ENCODE assay signal across 1 cellular context in genomic region chr2:55050133-55050994, GRCh38.
TF ChIP-seq lines count a peak whose summit lies in the region.

TSS of gene RTN4 (minus strand) at chr2:55050451. CDS start at chr2:55050300, 151 bp downstream.

TF ChIP-seq in K562, 482 proteins besides CTCF, POLR2A, EP300 and RAD21 (continued from another document and continues in another):
- TF ChIP-seq, protein P1, sequence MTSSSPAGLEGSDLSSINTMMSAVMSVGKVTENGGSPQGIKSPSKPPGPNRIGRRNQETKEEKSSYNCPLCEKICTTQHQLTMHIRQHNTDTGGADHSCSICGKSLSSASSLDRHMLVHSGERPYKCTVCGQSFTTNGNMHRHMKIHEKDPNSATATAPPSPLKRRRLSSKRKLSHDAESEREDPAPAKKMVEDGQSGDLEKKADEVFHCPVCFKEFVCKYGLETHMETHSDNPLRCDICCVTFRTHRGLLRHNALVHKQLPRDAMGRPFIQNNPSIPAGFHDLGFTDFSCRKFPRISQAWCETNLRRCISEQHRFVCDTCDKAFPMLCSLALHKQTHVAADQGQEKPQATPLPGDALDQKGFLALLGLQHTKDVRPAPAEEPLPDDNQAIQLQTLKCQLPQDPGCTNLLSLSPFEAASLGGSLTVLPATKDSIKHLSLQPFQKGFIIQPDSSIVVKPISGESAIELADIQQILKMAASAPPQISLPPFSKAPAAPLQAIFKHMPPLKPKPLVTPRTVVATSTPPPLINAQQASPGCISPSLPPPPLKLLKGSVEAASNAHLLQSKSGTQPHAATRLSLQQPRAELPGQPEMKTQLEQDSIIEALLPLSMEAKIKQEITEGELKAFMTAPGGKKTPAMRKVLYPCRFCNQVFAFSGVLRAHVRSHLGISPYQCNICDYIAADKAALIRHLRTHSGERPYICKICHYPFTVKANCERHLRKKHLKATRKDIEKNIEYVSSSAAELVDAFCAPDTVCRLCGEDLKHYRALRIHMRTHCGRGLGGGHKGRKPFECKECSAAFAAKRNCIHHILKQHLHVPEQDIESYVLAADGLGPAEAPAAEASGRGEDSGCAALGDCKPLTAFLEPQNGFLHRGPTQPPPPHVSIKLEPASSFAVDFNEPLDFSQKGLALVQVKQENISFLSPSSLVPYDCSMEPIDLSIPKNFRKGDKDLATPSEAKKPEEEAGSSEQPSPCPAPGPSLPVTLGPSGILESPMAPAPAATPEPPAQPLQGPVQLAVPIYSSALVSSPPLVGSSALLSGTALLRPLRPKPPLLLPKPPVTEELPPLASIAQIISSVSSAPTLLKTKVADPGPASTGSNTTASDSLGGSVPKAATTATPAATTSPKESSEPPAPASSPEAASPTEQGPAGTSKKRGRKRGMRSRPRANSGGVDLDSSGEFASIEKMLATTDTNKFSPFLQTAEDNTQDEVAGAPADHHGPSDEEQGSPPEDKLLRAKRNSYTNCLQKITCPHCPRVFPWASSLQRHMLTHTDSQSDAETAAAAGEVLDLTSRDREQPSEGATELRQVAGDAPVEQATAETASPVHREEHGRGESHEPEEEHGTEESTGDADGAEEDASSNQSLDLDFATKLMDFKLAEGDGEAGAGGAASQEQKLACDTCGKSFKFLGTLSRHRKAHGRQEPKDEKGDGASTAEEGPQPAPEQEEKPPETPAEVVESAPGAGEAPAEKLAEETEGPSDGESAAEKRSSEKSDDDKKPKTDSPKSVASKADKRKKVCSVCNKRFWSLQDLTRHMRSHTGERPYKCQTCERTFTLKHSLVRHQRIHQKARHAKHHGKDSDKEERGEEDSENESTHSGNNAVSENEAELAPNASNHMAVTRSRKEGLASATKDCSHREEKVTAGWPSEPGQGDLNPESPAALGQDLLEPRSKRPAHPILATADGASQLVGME (CRISPR knock-in tag; IDR thresholded peaks at IDR 0.05) = peak; percentile 70; the same call in 1 of the 2 replicates
- TF ChIP-seq THRAP3 (IDR thresholded peaks at IDR 0.05; ENCODE audit: borderline replicate concordance) (no peak), SIRT6 (IDR thresholded peaks at IDR 0.05; ENCODE audit: low read depth, low read length) (no peak), CREB5 (CRISPR knock-in tag; IDR thresholded peaks at IDR 0.05) (no peak), SMARCA4 (IDR thresholded peaks at IDR 0.05) (no peak), PHF20 (IDR thresholded peaks at IDR 0.05; ENCODE audit: partially characterized antibody) (no peak), ZNF398 (CRISPR knock-in tag; IDR thresholded peaks at IDR 0.05) (no peak), ATF6 (CRISPR knock-in tag; IDR thresholded peaks at IDR 0.05) (0 out of 2 replicates have a peak, but pooled peaks have one; percentile 66), FOSL1 (tag; conservative IDR thresholded peaks at IDR 0.05) (peak; percentile 84), ZNF395 (CRISPR knock-in tag; IDR thresholded peaks at IDR 0.05) (no peak), BRF1 (IDR thresholded peaks at IDR 0.05; ENCODE audit: borderline replicate concordance, extremely low read depth, insufficient read length) (no peak), CBX2 (IDR thresholded peaks at IDR 0.05; ENCODE audit: insufficient read depth, low read length, poor library complexity, severe bottlenecking) (no peak), ZNF780A (CRISPR knock-in tag; IDR thresholded peaks at IDR 0.05) (no peak), TEAD2 (tag; IDR thresholded peaks at IDR 0.05) (no peak), NCOA2 (IDR thresholded peaks at IDR 0.05; ENCODE audit: partially characterized antibody in 2 of 2) (no peak), MAFG (tag; conservative IDR thresholded peaks at IDR 0.05) (no peak), MIER1 (IDR thresholded peaks at IDR 0.05; ENCODE audit: low read depth) (no peak), SFPQ (IDR thresholded peaks at IDR 0.05; ENCODE audit: low read depth, low read length) (no peak), ZNF143 (CRISPR knock-in tag; IDR thresholded peaks at IDR 0.05) (0 out of 2 replicates have a peak, but pooled peaks have one; percentile 54), NR2C2 (CRISPR knock-in tag; IDR thresholded peaks at IDR 0.05) (0 out of 2 replicates have a peak, but pooled peaks have one; percentile 9), NR2C2 (tag; IDR thresholded peaks at IDR 0.05) (no peak), ZNF41 (CRISPR knock-in tag; conservative IDR thresholded peaks at IDR 0.05) (no peak), GABPA (tag; conservative IDR thresholded peaks at IDR 0.05; ENCODE audit: low read depth) (peak; percentile 83), TARDBP (IDR thresholded peaks at IDR 0.05) (no peak), NRF1 (conservative IDR thresholded peaks at IDR 0.05 in 1 of 2, IDR thresholded peaks at IDR 0.05 in 1 of 2) (peak; percentile 78 to 83), L3MBTL2 (IDR thresholded peaks at IDR 0.05) (peak; percentile 44; the same call in 1 of the 2 replicates), ZNF384 (IDR thresholded peaks at IDR 0.05; ENCODE audit: low read depth, low read length) (no peak), ZBTB26 (CRISPR knock-in tag; IDR thresholded peaks at IDR 0.05) (no peak)
- TF ChIP-seq, protein P2, sequence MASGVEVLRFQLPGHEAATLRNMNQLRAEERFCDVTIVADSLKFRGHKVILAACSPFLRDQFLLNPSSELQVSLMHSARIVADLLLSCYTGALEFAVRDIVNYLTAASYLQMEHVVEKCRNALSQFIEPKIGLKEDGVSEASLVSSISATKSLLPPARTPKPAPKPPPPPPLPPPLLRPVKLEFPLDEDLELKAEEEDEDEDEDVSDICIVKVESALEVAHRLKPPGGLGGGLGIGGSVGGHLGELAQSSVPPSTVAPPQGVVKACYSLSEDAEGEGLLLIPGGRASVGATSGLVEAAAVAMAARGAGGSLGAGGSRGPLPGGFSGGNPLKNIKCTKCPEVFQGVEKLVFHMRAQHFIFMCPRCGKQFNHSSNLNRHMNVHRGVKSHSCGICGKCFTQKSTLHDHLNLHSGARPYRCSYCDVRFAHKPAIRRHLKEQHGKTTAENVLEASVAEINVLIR (CRISPR knock-in tag; IDR thresholded peaks at IDR 0.05) = no peak
- TF ChIP-seq, protein P3, sequence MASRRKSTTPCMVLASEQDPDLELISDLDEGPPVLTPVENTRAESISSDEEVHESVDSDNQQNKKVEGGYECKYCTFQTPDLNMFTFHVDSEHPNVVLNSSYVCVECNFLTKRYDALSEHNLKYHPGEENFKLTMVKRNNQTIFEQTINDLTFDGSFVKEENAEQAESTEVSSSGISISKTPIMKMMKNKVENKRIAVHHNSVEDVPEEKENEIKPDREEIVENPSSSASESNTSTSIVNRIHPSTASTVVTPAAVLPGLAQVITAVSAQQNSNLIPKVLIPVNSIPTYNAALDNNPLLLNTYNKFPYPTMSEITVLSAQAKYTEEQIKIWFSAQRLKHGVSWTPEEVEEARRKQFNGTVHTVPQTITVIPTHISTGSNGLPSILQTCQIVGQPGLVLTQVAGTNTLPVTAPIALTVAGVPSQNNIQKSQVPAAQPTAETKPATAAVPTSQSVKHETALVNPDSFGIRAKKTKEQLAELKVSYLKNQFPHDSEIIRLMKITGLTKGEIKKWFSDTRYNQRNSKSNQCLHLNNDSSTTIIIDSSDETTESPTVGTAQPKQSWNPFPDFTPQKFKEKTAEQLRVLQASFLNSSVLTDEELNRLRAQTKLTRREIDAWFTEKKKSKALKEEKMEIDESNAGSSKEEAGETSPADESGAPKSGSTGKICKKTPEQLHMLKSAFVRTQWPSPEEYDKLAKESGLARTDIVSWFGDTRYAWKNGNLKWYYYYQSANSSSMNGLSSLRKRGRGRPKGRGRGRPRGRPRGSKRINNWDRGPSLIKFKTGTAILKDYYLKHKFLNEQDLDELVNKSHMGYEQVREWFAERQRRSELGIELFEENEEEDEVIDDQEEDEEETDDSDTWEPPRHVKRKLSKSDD (conservative IDR thresholded peaks at IDR 0.05; ENCODE audit: low read length) = 0 out of 2 replicates have a peak, but pooled peaks have one; percentile 43
- TF ChIP-seq, protein P4, sequence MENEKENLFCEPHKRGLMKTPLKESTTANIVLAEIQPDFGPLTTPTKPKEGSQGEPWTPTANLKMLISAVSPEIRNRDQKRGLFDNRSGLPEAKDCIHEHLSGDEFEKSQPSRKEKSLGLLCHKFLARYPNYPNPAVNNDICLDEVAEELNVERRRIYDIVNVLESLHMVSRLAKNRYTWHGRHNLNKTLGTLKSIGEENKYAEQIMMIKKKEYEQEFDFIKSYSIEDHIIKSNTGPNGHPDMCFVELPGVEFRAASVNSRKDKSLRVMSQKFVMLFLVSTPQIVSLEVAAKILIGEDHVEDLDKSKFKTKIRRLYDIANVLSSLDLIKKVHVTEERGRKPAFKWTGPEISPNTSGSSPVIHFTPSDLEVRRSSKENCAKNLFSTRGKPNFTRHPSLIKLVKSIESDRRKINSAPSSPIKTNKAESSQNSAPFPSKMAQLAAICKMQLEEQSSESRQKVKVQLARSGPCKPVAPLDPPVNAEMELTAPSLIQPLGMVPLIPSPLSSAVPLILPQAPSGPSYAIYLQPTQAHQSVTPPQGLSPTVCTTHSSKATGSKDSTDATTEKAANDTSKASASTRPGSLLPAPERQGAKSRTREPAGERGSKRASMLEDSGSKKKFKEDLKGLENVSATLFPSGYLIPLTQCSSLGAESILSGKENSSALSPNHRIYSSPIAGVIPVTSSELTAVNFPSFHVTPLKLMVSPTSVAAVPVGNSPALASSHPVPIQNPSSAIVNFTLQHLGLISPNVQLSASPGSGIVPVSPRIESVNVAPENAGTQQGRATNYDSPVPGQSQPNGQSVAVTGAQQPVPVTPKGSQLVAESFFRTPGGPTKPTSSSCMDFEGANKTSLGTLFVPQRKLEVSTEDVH (IDR thresholded peaks at IDR 0.05; ENCODE audit: low read depth, partially characterized antibody) = peak; percentile 72
